Comparison of ENCODE assay signal across 32 cellular contexts in the genomic region with DNA sequence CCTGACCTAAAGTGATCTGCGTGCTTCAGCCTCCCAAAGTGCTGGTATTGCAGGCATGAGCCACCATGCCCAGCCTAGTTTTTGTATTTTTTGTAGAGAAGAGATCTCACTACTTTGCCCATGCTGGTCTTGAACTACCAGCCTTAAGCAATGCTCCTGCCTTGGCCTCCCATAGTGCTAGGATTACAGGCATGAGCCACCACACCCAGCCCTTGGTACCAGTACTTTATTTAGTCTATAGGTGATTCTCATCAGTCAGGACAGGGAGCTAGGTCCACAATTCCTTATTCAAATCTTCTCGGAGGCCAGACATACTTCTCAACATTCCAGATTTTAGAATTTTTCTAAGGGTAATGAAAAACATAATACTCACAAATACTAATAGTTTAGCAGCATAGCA.
"Had no signal": no experiment of that assay in that cellular context is flagged by ENCODE, and none has a peak within 500 bp of the region (broad histone marks: within the 10 kb centered on the region; RNA-seq: fewer than 3 reads in every experiment).

No MANE protein-coding gene starts in this region.

- H3K27ac Mint-ChIP-seq: activated B cell treated with CpG ODN at 0.5 μM for 24 hours; activated CD4-positive, alpha-beta memory T cell treated with anti-CD3 and anti-CD28 coated beads, Interleukin-2, amount 10 ng/mL, durations not matched to agents 7 days and 5 days; activated CD4-positive, alpha-beta T cell treated with anti-CD3 and anti-CD28 coated beads, Interleukin-2, amount 10 ng/mL, durations not matched to agents 24 days and 14 days; activated CD8-positive, alpha-beta memory T cell treated with anti-CD3 and anti-CD28 coated beads, Interleukin-2, amount 10 ng/mL, durations not matched to agents 7 days and 5 days; activated CD8-positive, alpha-beta T cell treated with anti-CD3 and anti-CD28 coated beads, Interleukin-2, amount 10 ng/mL, durations not matched to agents 7 days and 5 days; activated naive CD4-positive, alpha-beta T cell treated with anti-CD3 and anti-CD28 coated beads, Interleukin-2, amount 50 U/mL, for 24 hours; activated naive CD8-positive, alpha-beta T cell treated with anti-CD3 and anti-CD28 coated beads for 36 hours; T-helper 1 cell treated with Interleukin-12 subunit alpha and Interleukin-12 subunit beta and Interleukin-4 antibody, amounts not matched to agents 30 μg/mL and 1 μg/mL, for 36 hours; T-helper 2 cell treated with Interferon-gamma antibody and Interleukin-4, amounts not matched to agents 5 μg/mL and 100 μg/mL, for 36 hours had no signal

- H3K27me3 Mint-ChIP-seq: activated B cell treated with CpG ODN at 0.5 μM for 24 hours; activated CD4-positive, alpha-beta memory T cell treated with anti-CD3 and anti-CD28 coated beads, Interleukin-2, amount 10 ng/mL, durations not matched to agents 7 days and 5 days; activated CD4-positive, alpha-beta T cell treated with anti-CD3 and anti-CD28 coated beads, Interleukin-2, amount 10 ng/mL, durations not matched to agents 24 days and 14 days; activated CD8-positive, alpha-beta memory T cell treated with anti-CD3 and anti-CD28 coated beads, Interleukin-2, amount 10 ng/mL, durations not matched to agents 7 days and 5 days; activated naive CD4-positive, alpha-beta T cell treated with anti-CD3 and anti-CD28 coated beads, Interleukin-2, amount 10 ng/mL, durations not matched to agents 7 days and 5 days; activated naive CD4-positive, alpha-beta T cell treated with anti-CD3 and anti-CD28 coated beads, Interleukin-2, amount 50 U/mL, for 24 hours; activated naive CD8-positive, alpha-beta T cell treated with anti-CD3 and anti-CD28 coated beads for 36 hours had no signal

- H3K27me3 ChIP-seq: adrenal gland, body of pancreas, brain microvascular endothelial cell, breast epithelium had no signal

- H3K9me3 Mint-ChIP-seq: activated B cell treated with CpG ODN at 0.5 μM for 24 hours; activated CD4-positive, alpha-beta memory T cell treated with anti-CD3 and anti-CD28 coated beads, Interleukin-2, amount 10 ng/mL, durations not matched to agents 7 days and 5 days; activated CD4-positive, alpha-beta T cell treated with anti-CD3 and anti-CD28 coated beads, Interleukin-2, amount 10 ng/mL, durations not matched to agents 24 days and 14 days; activated naive CD4-positive, alpha-beta T cell treated with anti-CD3 and anti-CD28 coated beads, Interleukin-2, amount 10 ng/mL, durations not matched to agents 7 days and 5 days; activated naive CD4-positive, alpha-beta T cell treated with anti-CD3 and anti-CD28 coated beads, Interleukin-2, amount 50 U/mL, for 24 hours; activated naive CD8-positive, alpha-beta T cell treated with anti-CD3 and anti-CD28 coated beads for 36 hours; activated T-cell treated with anti-CD3 and anti-CD28 coated beads, Interleukin-2, amount 50 U/mL, for 4 hours; T-helper 2 cell treated with Interferon-gamma antibody and Interleukin-4, amounts not matched to agents 5 μg/mL and 100 μg/mL, for 36 hours had no signal

- H3K4me3 ChIP-seq: adrenal gland, body of pancreas, breast epithelium had no signal

- H3K27ac ChIP-seq: adrenal gland, body of pancreas, brain microvascular endothelial cell, breast epithelium, VCaP had no signal

- H3K4me3 Mint-ChIP-seq: activated B cell treated with CpG ODN at 0.5 μM for 24 hours; activated CD4-positive, alpha-beta memory T cell treated with anti-CD3 and anti-CD28 coated beads, Interleukin-2, amount 10 ng/mL, durations not matched to agents 7 days and 5 days; activated CD4-positive, alpha-beta T cell treated with anti-CD3 and anti-CD28 coated beads, Interleukin-2, amount 10 ng/mL, durations not matched to agents 24 days and 14 days; activated CD8-positive, alpha-beta memory T cell treated with anti-CD3 and anti-CD28 coated beads, Interleukin-2, amount 10 ng/mL, durations not matched to agents 7 days and 5 days; activated CD8-positive, alpha-beta T cell treated with anti-CD3 and anti-CD28 coated beads, Interleukin-2, amount 10 ng/mL, durations not matched to agents 7 days and 5 days; activated naive CD4-positive, alpha-beta T cell treated with anti-CD3 and anti-CD28 coated beads, Interleukin-2, amount 10 ng/mL, durations not matched to agents 7 days and 5 days; activated naive CD4-positive, alpha-beta T cell treated with anti-CD3 and anti-CD28 coated beads, Interleukin-2, amount 50 U/mL, for 24 hours; activated naive CD8-positive, alpha-beta T cell treated with anti-CD3 and anti-CD28 coated beads for 36 hours; activated T-cell treated with anti-CD3 and anti-CD28 coated beads, Interleukin-2, amount 50 U/mL, for 4 hours; T-helper 1 cell treated with Interleukin-12 subunit alpha and Interleukin-12 subunit beta and Interleukin-4 antibody, amounts not matched to agents 30 μg/mL and 1 μg/mL, for 36 hours; T-helper 2 cell treated with Interferon-gamma antibody and Interleukin-4, amounts not matched to agents 5 μg/mL and 100 μg/mL, for 36 hours had no signal

- DNase-seq: activated B cell treated with CpG ODN at 0.5 μM for 24 hours; activated CD4-positive, alpha-beta memory T cell treated with anti-CD3 and anti-CD28 coated beads, Interleukin-2, amount 10 ng/mL, durations not matched to agents 7 days and 5 days; activated CD4-positive, alpha-beta T cell treated with anti-CD3 and anti-CD28 coated beads for 4 hours; activated CD4-positive, alpha-beta T cell treated with anti-CD3 and anti-CD28 coated beads, Interleukin-2, amount 10 ng/mL, durations not matched to agents 24 days and 14 days; activated CD4-positive, alpha-beta T cell treated with anti-CD3 and anti-CD28 coated beads, Interleukin-2, amount 50 U/mL, for 1 hour; activated CD4-positive, alpha-beta T cell treated with anti-CD3 and anti-CD28 coated beads, Interleukin-2, amount 50 U/mL, for 4 hours; activated CD4-positive, CD25-positive, alpha-beta regulatory T cell treated with anti-CD3 and anti-CD28 coated beads, Interleukin-2, amount 50 U/mL, for 72 hours; activated CD8-positive, alpha-beta memory T cell treated with anti-CD3 and anti-CD28 coated beads for 24 hours; activated CD8-positive, alpha-beta memory T cell treated with anti-CD3 and anti-CD28 coated beads, Interleukin-2, amount 10 ng/mL, durations not matched to agents 7 days and 5 days; activated CD8-positive, alpha-beta memory T cell treated with anti-CD3 and anti-CD28 coated beads, Interleukin-2, amount 50 U/mL, for 48 hours; activated CD8-positive, alpha-beta T cell treated with anti-CD3 and anti-CD28 coated beads, Interleukin-2, amount 10 ng/mL, durations not matched to agents 7 days and 5 days; activated effector memory CD4-positive, alpha-beta T cell treated with anti-CD3 and anti-CD28 coated beads, Interleukin-2, amount 50 U/mL, for 16 hours; activated gamma-delta T cell treated with Interleukin-2 at 50 U/mL for 16 hours; activated naive CD4-positive, alpha-beta T cell treated with anti-CD3 and anti-CD28 coated beads, Interleukin-2, amount 10 ng/mL, durations not matched to agents 7 days and 5 days; activated naive CD4-positive, alpha-beta T cell treated with Interleukin-2 at 50 U/mL for 16 hours; activated naive CD8-positive, alpha-beta T cell treated with anti-CD3 and anti-CD28 coated beads for 36 hours; activated T-cell treated with anti-CD3 and anti-CD28 coated beads, Interleukin-2, amount 50 U/mL, for 4 hours; adrenal gland; amniotic stem cell; aorta; body of pancreas; brain microvascular endothelial cell; central memory CD4-positive, alpha-beta T cell; SW 1271; T-helper 1 cell; T-helper 2 cell; T-helper 9 cell had no signal

- ATAC-seq: activated CD8-positive, alpha-beta memory T cell treated with anti-CD3 and anti-CD28 coated beads, Interleukin-2, amount 10 ng/mL, durations not matched to agents 7 days and 5 days; activated CD8-positive, alpha-beta T cell treated with anti-CD3 and anti-CD28 coated beads, Interleukin-2, amount 10 ng/mL, durations not matched to agents 7 days and 5 days; activated T-cell treated with anti-CD3 and anti-CD28 coated beads, Interleukin-2, amount 50 U/mL, for 4 hours; body of pancreas had no signal

- H3K9me3 ChIP-seq: adrenal gland, body of pancreas, breast epithelium had no signal
